Comparison of ENCODE assay signal across 1 cellular context in the genomic region with DNA sequence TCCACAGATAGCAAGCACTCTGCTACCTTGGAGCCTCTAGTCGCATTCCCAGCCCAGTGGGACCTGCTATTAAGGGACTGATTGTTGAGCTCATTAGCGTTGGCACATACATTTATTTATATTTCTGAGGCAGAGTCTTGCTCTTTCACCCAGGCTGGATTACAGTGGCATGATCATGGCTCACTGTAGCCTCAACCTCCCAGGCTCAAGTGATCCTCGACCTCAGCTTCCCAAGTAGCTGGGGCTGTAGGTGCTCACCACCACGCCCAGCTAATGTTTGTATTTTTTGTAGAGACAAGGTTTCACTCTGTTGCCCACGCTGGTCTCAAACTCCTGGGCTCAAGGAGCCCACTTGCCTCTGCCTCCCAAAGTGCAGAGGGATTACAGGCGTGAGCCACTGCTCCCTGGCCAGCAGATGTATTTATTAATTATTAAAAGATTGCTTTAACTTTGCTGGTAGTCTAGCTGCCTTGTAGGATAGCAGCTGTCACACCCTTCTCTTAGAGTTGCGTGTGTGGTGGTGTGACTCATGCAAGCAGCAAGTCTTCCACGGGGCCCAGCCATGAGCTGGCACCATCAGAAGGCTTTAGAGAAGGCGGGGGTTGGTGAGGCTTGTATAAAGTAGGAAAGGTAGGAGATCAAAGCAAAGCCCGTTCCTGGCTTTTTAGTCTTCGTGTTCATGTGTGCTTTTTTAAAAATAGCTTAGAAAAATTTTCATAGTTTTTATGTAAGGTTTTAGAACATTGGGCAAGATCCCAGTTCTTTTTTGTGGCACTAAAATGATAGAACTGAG.
A peak's percentile ranks its signal among the peaks of the same experiment; 100 is the strongest.
TF ChIP-seq lines count a peak whose summit lies in the region.

No MANE protein-coding gene starts in this region.

TF ChIP-seq in K562, 482 proteins besides CTCF, POLR2A, EP300 and RAD21:
- no peak for TF ChIP-seq CC2D1A (IDR thresholded peaks at IDR 0.05)
- TF ChIP-seq, protein P1, sequence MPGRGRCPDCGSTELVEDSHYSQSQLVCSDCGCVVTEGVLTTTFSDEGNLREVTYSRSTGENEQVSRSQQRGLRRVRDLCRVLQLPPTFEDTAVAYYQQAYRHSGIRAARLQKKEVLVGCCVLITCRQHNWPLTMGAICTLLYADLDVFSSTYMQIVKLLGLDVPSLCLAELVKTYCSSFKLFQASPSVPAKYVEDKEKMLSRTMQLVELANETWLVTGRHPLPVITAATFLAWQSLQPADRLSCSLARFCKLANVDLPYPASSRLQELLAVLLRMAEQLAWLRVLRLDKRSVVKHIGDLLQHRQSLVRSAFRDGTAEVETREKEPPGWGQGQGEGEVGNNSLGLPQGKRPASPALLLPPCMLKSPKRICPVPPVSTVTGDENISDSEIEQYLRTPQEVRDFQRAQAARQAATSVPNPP (IDR thresholded peaks at IDR 0.05; ENCODE audit: borderline replicate concordance, insufficient read depth, insufficient read length), result no peak
- TF ChIP-seq, protein P2, sequence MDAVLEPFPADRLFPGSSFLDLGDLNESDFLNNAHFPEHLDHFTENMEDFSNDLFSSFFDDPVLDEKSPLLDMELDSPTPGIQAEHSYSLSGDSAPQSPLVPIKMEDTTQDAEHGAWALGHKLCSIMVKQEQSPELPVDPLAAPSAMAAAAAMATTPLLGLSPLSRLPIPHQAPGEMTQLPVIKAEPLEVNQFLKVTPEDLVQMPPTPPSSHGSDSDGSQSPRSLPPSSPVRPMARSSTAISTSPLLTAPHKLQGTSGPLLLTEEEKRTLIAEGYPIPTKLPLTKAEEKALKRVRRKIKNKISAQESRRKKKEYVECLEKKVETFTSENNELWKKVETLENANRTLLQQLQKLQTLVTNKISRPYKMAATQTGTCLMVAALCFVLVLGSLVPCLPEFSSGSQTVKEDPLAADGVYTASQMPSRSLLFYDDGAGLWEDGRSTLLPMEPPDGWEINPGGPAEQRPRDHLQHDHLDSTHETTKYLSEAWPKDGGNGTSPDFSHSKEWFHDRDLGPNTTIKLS (IDR thresholded peaks at IDR 0.05; ENCODE audit: borderline replicate concordance, low read depth), result no peak
- TF ChIP-seq, protein P3, sequence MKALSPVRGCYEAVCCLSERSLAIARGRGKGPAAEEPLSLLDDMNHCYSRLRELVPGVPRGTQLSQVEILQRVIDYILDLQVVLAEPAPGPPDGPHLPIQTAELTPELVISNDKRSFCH (CRISPR knock-in tag; IDR thresholded peaks at IDR 0.05), result no peak
- TF ChIP-seq, protein P3 (tag; IDR thresholded peaks at IDR 0.05), result no peak
- no peak for TF ChIP-seq ZNF184 (CRISPR knock-in tag; IDR thresholded peaks at IDR 0.05)
- no peak for TF ChIP-seq VEZF1 (CRISPR knock-in tag; IDR thresholded peaks at IDR 0.05)
- no peak for TF ChIP-seq ZNF444 (CRISPR knock-in tag; IDR thresholded peaks at IDR 0.05)
- TF ChIP-seq FOSL1 (tag; conservative IDR thresholded peaks at IDR 0.05), result peak; percentile 77
